ENCODE assay signal across 8 cellular contexts in genomic region chr4:139950568-139950967, GRCh38.
DNase-seq lines count a peak whose midpoint lies in the region; ATAC-seq and TF ChIP-seq lines count a peak whose summit lies in the region.

No MANE protein-coding gene starts in this region.

- DNase-seq in GM13976 (ENCODE audit: low spot score) (peak; percentile 56), HT1080 (ENCODE audit: low read depth) (peak; percentile 62), brain microvascular endothelial cell (peak; percentile 79), DMS79 (lab: John Stamatoyannopoulos, UW) (no peak), 8988T (no peak), posterior vena cava (ENCODE audit: low spot score) (no peak), lower leg skin (ENCODE audit: low spot score in 2 of 2) (no peak)

- peaks cover 16% of the 10 kb centered on the region for H3K27me3 ChIP-seq in brain microvascular endothelial cell (replicated peaks)

- no peak overlapping the region for H3K27ac ChIP-seq in brain microvascular endothelial cell

- no peaks in the 10 kb centered on the region for H3K36me3 ChIP-seq in brain microvascular endothelial cell (replicated peaks)

- in situ Hi-C loops in GM13976 (cut with MboI; ENCODE audit: low sequenced_read_pairs, unreplicated experiment) (no loop called here), brain microvascular endothelial cell (cut with HindIII; ENCODE audit: low pct_ligation_motif_present, low sequenced_read_pairs) (no loop called here)

- peak; percentile 84 for ATAC-seq in GM21526 (IDR thresholded peaks at IDR 0.05; ENCODE audit: low FRiP score, unreplicated experiment)

- no peak overlapping the region for H3K4me3 ChIP-seq in brain microvascular endothelial cell (ENCODE audit: low read depth, low read length)
- H3K4me3 ChIP-seq in lower leg skin (ENCODE audit: low read depth, poor library complexity, severe bottlenecking): no peak overlapping the region

- intact Hi-C loops in posterior vena cava (cut with DNase I): no loop called here
- intact Hi-C loops in lower leg skin (cut with DNase I; ENCODE audit: low total_unique reads): no loop called here

- TF ChIP-seq POLR2A in lower leg skin (IDR thresholded peaks at IDR 0.05): no peak

- TF ChIP-seq CTCF in GM13976 (IDR thresholded peaks at IDR 0.05; ENCODE audit: borderline replicate concordance, control extremely low read depth, extremely low read depth, insufficient read depth, missing control alignments) (no peak), brain microvascular endothelial cell (IDR thresholded peaks at IDR 0.05; ENCODE audit: low read depth, low read length, missing control alignments) (no peak), lower leg skin (IDR thresholded peaks at IDR 0.05) (no peak)

- 56 to 73% methylated on average over 5 of the region's 5 CpGs for WGBS in lower leg skin, 2 donors

Comparison
In these comparisons a context has a peak if more than half of its experiments do, and no peak if none do; other contexts are left out.
1. DNase-seq: peak in GM13976 (single experiment), HT1080 (single experiment) and brain microvascular endothelial cell (single experiment); none in DMS79 (single experiment), 8988T (single experiment), posterior vena cava (single experiment) and lower leg skin (0 of 2).